In the genomic region with DNA sequence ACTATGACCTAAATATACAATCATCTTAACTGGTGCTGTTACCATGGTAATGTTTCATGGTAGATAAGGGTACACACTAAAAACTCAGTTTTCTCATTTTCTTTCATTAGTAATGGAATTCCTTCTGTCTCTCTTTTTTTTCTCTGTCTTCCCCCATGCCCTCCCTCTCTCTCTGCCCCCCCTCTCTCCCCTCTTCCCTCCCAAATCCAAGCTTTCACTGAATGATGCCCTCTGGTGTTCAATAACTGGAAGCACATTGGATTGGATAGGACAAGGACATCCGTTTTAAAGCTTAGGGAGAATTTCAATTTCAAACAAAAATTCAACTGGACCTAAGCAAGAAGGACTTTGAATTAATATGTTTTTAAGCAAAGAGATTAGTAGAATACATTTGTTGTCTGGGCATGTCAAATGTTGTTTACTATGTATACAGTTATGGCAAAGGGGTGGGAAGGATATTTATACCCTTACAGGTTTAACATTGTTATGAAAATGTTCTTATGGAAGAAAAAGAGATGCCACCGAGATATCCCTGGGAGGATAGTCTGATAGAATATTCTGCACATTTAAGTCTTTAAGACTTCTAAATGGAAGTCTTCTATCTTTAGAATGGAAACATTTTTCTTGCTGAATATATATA, we compare ENCODE assay signal across 11 cellular contexts. TPM values are rescaled to one million over a fixed set of nuclear protein-coding genes. Genes with fewer than 3 reads are reported as not detected.
A peak's percentile ranks its signal among the peaks of the same experiment; 100 is the strongest.
DNase-seq lines count a peak whose midpoint lies in the region; ATAC-seq and TF ChIP-seq lines count a peak whose summit lies in the region.
"Had no signal": no experiment of that assay in that cellular context is flagged by ENCODE, and none has a peak within 500 bp of the region (broad histone marks: within the 10 kb centered on the region; RNA-seq: fewer than 3 reads in every experiment).

No MANE protein-coding gene starts in this region.

- no peak overlapping the region for H3K27ac Mint-ChIP-seq in naive thymus-derived CD8-positive, alpha-beta T cell

- in situ Hi-C loops in Caki2 (cut with HindIII; ENCODE audit: low pct_unique_long_range_greater_than_20kb, low sequenced_read_pairs) (no loop called here), G401 (cut with HindIII; ENCODE audit: low sequenced_read_pairs) (no loop called here)

- peaks cover 0 to 3% (median 0%) of the 10 kb centered on the region in 3 donors for H3K36me3 Mint-ChIP-seq in naive thymus-derived CD8-positive, alpha-beta T cell

- peaks cover 0 to 4% (median 0%) of the 10 kb centered on the region in 4 donors for H3K4me1 Mint-ChIP-seq in naive thymus-derived CD8-positive, alpha-beta T cell

- no peak overlapping the region for H3K27ac ChIP-seq in VCaP

- H3K27me3 Mint-ChIP-seq in naive thymus-derived CD8-positive, alpha-beta T cell: peaks cover 12 to 24% (median 14%) of the 10 kb centered on the region in 5 donors

- H3K4me3 Mint-ChIP-seq in naive thymus-derived CD8-positive, alpha-beta T cell: no peak overlapping the region

- DNase-seq in Caki2 (ENCODE audit: low read depth) (peak; percentile 7), left lobe of liver (ENCODE audit: low spot score) (no peak), G401 (ENCODE audit: low spot score) (no peak), DMS114 treated with DMSO at 0.1 percent for 48 hours (lab: John Stamatoyannopoulos, UW; ENCODE audit: unreplicated experiment) (no peak)
- no peak for DNase-seq in naive thymus-derived CD8-positive, alpha-beta T cell
- DNase-seq: activated T-cell treated with anti-CD3 and anti-CD28 coated beads, Interleukin-2, amount 50 U/mL, for 1 hour; NCI-H1694 had no signal

- peak; percentile 78 for TF ChIP-seq CTCF in VCaP (conservative IDR thresholded peaks at IDR 0.05)

- peaks cover 0 to 19% (median 0%) of the 10 kb centered on the region in 9 donors for H3K9me3 Mint-ChIP-seq in naive thymus-derived CD8-positive, alpha-beta T cell

- no peak for TF ChIP-seq EP300 in Ishikawa (IDR thresholded peaks at IDR 0.05; ENCODE audit: borderline replicate concordance)

- POLR2A ChIA-PET in naive thymus-derived CD8-positive, alpha-beta T cell (lab: Charles Lee): no interaction called here

- ATAC-seq in left lobe of liver (peak; percentile 33), HG03280 (IDR thresholded peaks at IDR 0.05; ENCODE audit: unreplicated experiment) (no peak)
- no peak for ATAC-seq in naive thymus-derived CD8-positive, alpha-beta T cell

- TF ChIP-seq RAD21 in Ishikawa (IDR thresholded peaks at IDR 0.05; ENCODE audit: low read depth): peak; percentile 33; the same call in 1 of the 2 replicates

TF ChIP-seq in Ishikawa, 13 proteins besides CTCF, POLR2A, EP300 and RAD21:
- TF ChIP-seq TEAD4 (IDR thresholded peaks at IDR 0.05) (no peak), FOXM1 (IDR thresholded peaks at IDR 0.05; ENCODE audit: borderline replicate concordance, low read depth) (no peak)
TF ChIP-seq in Ishikawa: peak in this region for 0.

RNA-seq across cellular contexts. Expression of a gene that starts 6.1 kb away (rescaled TPM):
- not detected in 2 replicates for total RNA-seq in Caki2 (2014; rRNA removed; shearing (Covaris generic); ENCODE audit: low replicate concordance)
- 0.96 TPM for total RNA-seq in left lobe of liver
- total RNA-seq in G401 (2014; rRNA removed; shearing (Covaris generic)): under 0.01 and 0.06 TPM in 2 replicates
- not detected for total RNA-seq in naive thymus-derived CD8-positive, alpha-beta T cell
- polyA plus RNA-seq in naive thymus-derived CD8-positive, alpha-beta T cell: not detected
- polyA plus RNA-seq: keratinocyte had no signal
